ENCODE assay signal across 22 cellular contexts in the genomic region with DNA sequence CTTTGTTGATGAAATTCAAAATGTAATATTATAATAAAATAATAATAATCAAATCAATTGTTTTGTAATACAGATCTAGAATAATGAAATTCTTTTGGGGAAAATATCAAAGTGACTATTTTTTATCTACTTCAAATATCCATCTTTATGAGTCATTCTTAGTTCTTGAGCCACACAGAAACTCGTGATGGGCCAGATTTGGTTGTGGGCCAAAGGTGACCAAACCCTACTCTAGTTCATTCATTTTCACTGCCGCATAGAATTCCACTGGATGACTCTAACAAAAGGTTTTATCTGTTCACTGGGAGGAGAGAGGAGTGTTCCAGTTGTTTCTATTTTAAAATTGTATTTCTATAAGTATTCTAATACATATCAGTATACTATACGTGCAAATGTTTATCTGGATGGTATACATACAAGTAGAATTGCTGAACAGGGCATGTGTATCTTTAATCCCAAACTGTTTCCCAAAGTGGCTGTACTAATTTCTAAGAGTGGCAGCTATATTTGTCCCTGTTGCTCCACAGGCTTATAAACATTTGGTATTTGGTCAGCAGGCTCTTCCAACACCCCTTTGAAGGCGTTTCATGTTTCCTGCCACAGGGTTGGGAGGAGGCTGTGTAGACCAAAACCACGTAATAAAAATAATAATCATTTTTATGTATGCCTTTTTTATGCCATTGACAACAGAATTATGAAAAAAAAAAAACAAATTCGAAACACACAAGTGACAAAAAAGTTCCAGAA. TPM values are rescaled to one million over a fixed set of nuclear protein-coding genes. Genes with fewer than 3 reads are reported as not detected.
DNase-seq lines count a peak whose midpoint lies in the region; ATAC-seq and TF ChIP-seq lines count a peak whose summit lies in the region.
"Had no signal": no experiment of that assay in that cellular context is flagged by ENCODE, and none has a peak within 500 bp of the region (broad histone marks: within the 10 kb centered on the region; RNA-seq: fewer than 3 reads in every experiment).

No MANE protein-coding gene starts in this region.

- H3K27ac Mint-ChIP-seq in MCF 10A (ENCODE audit: low read depth, unreplicated experiment) (peak overlapping the region; percentile 16), nephron progenitor cell (no peak overlapping the region)
- H3K27ac Mint-ChIP-seq: activated naive CD4-positive, alpha-beta T cell treated with anti-CD3 and anti-CD28 coated beads, Interleukin-2, amount 50 U/mL, for 72 hours had no signal

- no TSS peak for BruUV-seq in MCF 10A (replicated peaks; lab: Mats Ljungman, UMichigan)

- no peak for TF ChIP-seq POLR2A in breast epithelium (IDR thresholded peaks at IDR 0.05)

- H3K9me3 ChIP-seq in breast epithelium = no peaks in the 10 kb centered on the region
- H3K9me3 ChIP-seq in SJSA1 (replicated peaks) = no peaks in the 10 kb centered on the region
- no peaks in the 10 kb centered on the region for H3K9me3 ChIP-seq in fibroblast of lung (ENCODE audit: control insufficient read depth, insufficient read depth, low read depth, low read length)
- H3K9me3 ChIP-seq in skeletal muscle tissue (ENCODE audit: control insufficient read depth in 3 of 3, low read length in 3 of 3) = no peaks in the 10 kb centered on the region
- H3K9me3 ChIP-seq: A549, testis had no signal

- no peak overlapping the region for H3K9ac ChIP-seq in fibroblast of lung (ENCODE audit: insufficient read depth, low read length)
- peak overlapping the region in 2 of 3 donors; percentile 12 to 40 for H3K9ac ChIP-seq in skeletal muscle tissue (ENCODE audit: low read depth in 1 of 3, low read length in 3 of 3)

- ATAC-seq in GM21381 (IDR thresholded peaks at IDR 0.05; ENCODE audit: unreplicated experiment) = no peak
- ATAC-seq: A549; activated naive CD4-positive, alpha-beta T cell treated with anti-CD3 and anti-CD28 coated beads, Interleukin-2, amount 50 U/mL, for 72 hours had no signal

- H3K4me1 Mint-ChIP-seq in MCF 10A (ENCODE audit: insufficient read depth, unreplicated experiment) = peaks cover 19% of the 10 kb centered on the region
- H3K4me1 Mint-ChIP-seq in nephron progenitor cell = peaks cover 24% of the 10 kb centered on the region

- intact Hi-C loops in MCF 10A (cut with micrococcal nuclease) (no loop called here), breast epithelium (cut with DNase I; ENCODE audit: low total_unique reads) (no loop called here)

- no peaks in the 10 kb centered on the region for H3K9me3 Mint-ChIP-seq in MCF 10A (ENCODE audit: unreplicated experiment)
- H3K9me3 Mint-ChIP-seq in nephron progenitor cell = peaks cover 17% of the 10 kb centered on the region
- H3K9me3 Mint-ChIP-seq: activated naive CD4-positive, alpha-beta T cell treated with anti-CD3 and anti-CD28 coated beads, Interleukin-2, amount 50 U/mL, for 72 hours; naive B cell had no signal

- DNase-seq in MCF 10A (ENCODE audit: unreplicated experiment) = peak; percentile 39
- no peak for DNase-seq in breast epithelium (ENCODE audit: low spot score in 2 of 2)
- DNase-seq in SJSA1 (ENCODE audit: low read depth in 1 of 2, low spot score in 2 of 2) = no peak
- DNase-seq in fibroblast of lung (ENCODE audit: low read depth in 2 of 2) = peak; percentile 50 to 56
- DNase-seq in nephron progenitor cell = no peak
- no peak for DNase-seq in NCI-H446 treated with DMSO at 0.1 percent for 48 hours (lab: John Stamatoyannopoulos, UW)
- DNase-seq: activated CD4-positive, alpha-beta T cell treated with anti-CD3 and anti-CD28 coated beads for 48 hours; activated T-cell treated with anti-CD3 and anti-CD28 coated beads, Interleukin-2, amount 50 U/mL, for 1 hour; hippocampal formation; MV-4-11; naive B cell; NCI-H2107; NCI-H774; RPMI8226; stimulated activated CD4-positive, alpha-beta T cell treated with anti-CD3 and anti-CD28 coated beads, Interleukin-1b, Interleukin-23, amount 100 ng/mL, for 48 hours; testis had no signal

- no peak overlapping the region for H2AFZ ChIP-seq in fibroblast of lung (ENCODE audit: low read length)

- H3K27me3 Mint-ChIP-seq in MCF 10A (ENCODE audit: insufficient read depth, unreplicated experiment) (no peaks in the 10 kb centered on the region), nephron progenitor cell (ENCODE audit: low read depth, poor library complexity) (peaks cover 13% of the 10 kb centered on the region)

- POLR2A ChIA-PET in MCF 10A (lab: Yijun Ruan, JAX) = interaction anchor here (1.9 kb wide), 1 partner anchor 68 kb away, joined by 10 read pairs; no protein-coding TSS in a partner anchor

- H3K79me2 ChIP-seq in fibroblast of lung (ENCODE audit: control insufficient read depth, insufficient read depth, low read length) = no peaks in the 10 kb centered on the region

- H3K27me3 ChIP-seq in breast epithelium (no peaks in the 10 kb centered on the region), SJSA1 (replicated peaks) (no peaks in the 10 kb centered on the region), fibroblast of lung (ENCODE audit: control insufficient read depth, insufficient read depth, low read length) (no peaks in the 10 kb centered on the region), skeletal muscle tissue (ENCODE audit: control insufficient read depth in 3 of 3, insufficient read depth in 3 of 3, low read length in 3 of 3) (no peaks in the 10 kb centered on the region)
- H3K27me3 ChIP-seq: testis had no signal

- H3K4me1 ChIP-seq in breast epithelium (no peaks in the 10 kb centered on the region), SJSA1 (replicated peaks) (peaks cover 15% of the 10 kb centered on the region), fibroblast of lung (ENCODE audit: control insufficient read depth, extremely low read depth, insufficient read depth, low read length) (peaks cover 8% of the 10 kb centered on the region), skeletal muscle tissue (ENCODE audit: control insufficient read depth in 3 of 3, insufficient read depth in 3 of 3, low read length in 3 of 3) (peaks cover 20 to 22% (median 21%) of the 10 kb centered on the region in 3 donors)
- H3K4me1 ChIP-seq: A549, testis had no signal

- H3K4me3 ChIP-seq in breast epithelium (no peak overlapping the region), SJSA1 (no peak overlapping the region), fibroblast of lung (replicated peaks in 1 of 4; ENCODE audit: control extremely low read depth in 1 of 4, insufficient read depth in 1 of 4, low read depth in 3 of 4, low read length in 4 of 4) (no peak overlapping the region), skeletal muscle tissue (ENCODE audit: low read length in 3 of 3) (no peak overlapping the region)
- H3K4me3 ChIP-seq: A549, testis had no signal

- H3K4me2 ChIP-seq in fibroblast of lung (ENCODE audit: extremely low read depth, insufficient read depth, low read length) = no peak overlapping the region
- H3K4me2 ChIP-seq: A549 had no signal

- no peak overlapping the region for H3K27ac ChIP-seq in breast epithelium
- H3K27ac ChIP-seq in SJSA1 = peak overlapping the region; percentile 55; the same call in 1 of the 2 replicates
- H3K27ac ChIP-seq in fibroblast of lung (ENCODE audit: insufficient read depth, low read length) = no peak overlapping the region
- H3K27ac ChIP-seq in skeletal muscle tissue (ENCODE audit: low read depth, low read length) = peak overlapping the region; percentile 79
- H3K27ac ChIP-seq: A549, testis had no signal

- H3K36me3 ChIP-seq in breast epithelium (no peaks in the 10 kb centered on the region), SJSA1 (no peaks in the 10 kb centered on the region), fibroblast of lung (ENCODE audit: control insufficient read depth, insufficient read depth, low read length) (no peaks in the 10 kb centered on the region), skeletal muscle tissue (ENCODE audit: control insufficient read depth in 3 of 3, insufficient read depth in 3 of 3, low read length in 3 of 3) (no peaks in the 10 kb centered on the region)

- no peaks in the 10 kb centered on the region for H4K20me1 ChIP-seq in fibroblast of lung (ENCODE audit: control insufficient read depth, extremely low read depth, insufficient read depth, low read length)

- CTCF ChIA-PET in MCF 10A (lab: Yijun Ruan, JAX) = interaction anchor here (0.6 to 4.2 kb wide), 12 partner anchors 10 to 418 kb away, joined by 3 to 71 read pairs (median 14); partner anchors contain the start of gene RTP3

- H3K4me3 Mint-ChIP-seq in MCF 10A (ENCODE audit: unreplicated experiment) (no peak overlapping the region), nephron progenitor cell (no peak overlapping the region)

- TF ChIP-seq CTCF in MCF 10A (IDR thresholded peaks at IDR 0.05; ENCODE audit: unreplicated experiment) (no peak), breast epithelium (IDR thresholded peaks at IDR 0.05) (no peak), fibroblast of lung (conservative IDR thresholded peaks at IDR 0.05 in 1 of 2, IDR thresholded peaks at IDR 0.05 in 1 of 2; ENCODE audit: low read depth in 1 of 2, low read length in 2 of 2) (no peak), nephron progenitor cell (IDR thresholded peaks at IDR 0.05) (no peak)

- H3K36me3 Mint-ChIP-seq in MCF 10A (ENCODE audit: insufficient read depth, unreplicated experiment) (no peaks in the 10 kb centered on the region), nephron progenitor cell (ENCODE audit: low read depth) (no peaks in the 10 kb centered on the region)
- H3K36me3 Mint-ChIP-seq: activated naive CD4-positive, alpha-beta T cell treated with anti-CD3 and anti-CD28 coated beads, Interleukin-2, amount 50 U/mL, for 72 hours; naive B cell had no signal

RNA-seq across cellular contexts. Expression of gene RTP3, which starts 7.3 kb away (rescaled TPM):
- total RNA-seq in MCF 10A (2022) = not detected in 2 replicates
- not detected for total RNA-seq in breast epithelium
- total RNA-seq in SJSA1 (2014; rRNA removed; shearing (Covaris generic)) = not detected in 2 replicates
- not detected in 2 replicates for total RNA-seq in fibroblast of lung
- polyA plus RNA-seq in fibroblast of lung = not detected in 2 replicates
- polyA plus RNA-seq in fibroblast of lung (2012) = not detected in 2 replicates
- not detected in 2 replicates for polyA minus RNA-seq in fibroblast of lung (ENCODE audit: low replicate concordance)
- total RNA-seq in skeletal muscle tissue = under 0.01 TPM
- total RNA-seq: activated naive CD4-positive, alpha-beta T cell treated with anti-CD3 and anti-CD28 coated beads, Interleukin-2, amount 50 U/mL, for 72 hours; HT-29; T-helper 2 cell treated with Interferon-gamma antibody and Interleukin-4, amounts not matched to agents 100 ng/mL and 5 ng/mL, for 36 hours had no signal
- polyA plus RNA-seq: A549 had no signal

RNA-seq across cellular contexts. Expression of gene LTF, which starts 25.8 kb away (rescaled TPM):
- not detected in 2 replicates for total RNA-seq in MCF 10A (2022)
- 100 to 1,000 TPM in 2 of 3 donors, 10 to 100 TPM in 1; 78.7 to 282 (median 190) TPM for total RNA-seq in breast epithelium
- total RNA-seq in SJSA1 (2014; rRNA removed; shearing (Covaris generic)) = 0.08 TPM in 1 of 2 replicates, not detected in the other
- not detected in 2 replicates for total RNA-seq in fibroblast of lung
- polyA plus RNA-seq in fibroblast of lung = not detected in 2 replicates
- 0.17 TPM in 1 of 2 replicates, not detected in the other for polyA plus RNA-seq in fibroblast of lung (2012)
- polyA minus RNA-seq in fibroblast of lung (ENCODE audit: low replicate concordance) = not detected in 2 replicates
- total RNA-seq in skeletal muscle tissue = 3.1 TPM
- total RNA-seq: activated naive CD4-positive, alpha-beta T cell treated with anti-CD3 and anti-CD28 coated beads, Interleukin-2, amount 50 U/mL, for 72 hours; T-helper 2 cell treated with Interferon-gamma antibody and Interleukin-4, amounts not matched to agents 100 ng/mL and 5 ng/mL, for 36 hours had no signal
- polyA plus RNA-seq: A549 had no signal

Comparison
In these comparisons a context has a peak if more than half of its experiments do, and no peak if none do; other contexts are left out.
1. DNase-seq: peak in MCF 10A (single experiment) and fibroblast of lung (2 of 2); none in breast epithelium (0 of 2), SJSA1 (0 of 2), nephron progenitor cell (single experiment) and NCI-H446 treated with DMSO at 0.1 percent for 48 hours (single experiment).
2. RNA of gene LTF, which starts 25.8 kb away (total RNA-seq): 78.7 to 282 TPM in breast epithelium; 3.1 TPM in skeletal muscle tissue (single experiment), not detected in fibroblast of lung, 0.08 TPM in SJSA1 and not detected in MCF 10A; every median in the first group is over 10 times any median in the second.
3. H3K27ac ChIP-seq: peak in SJSA1 (single experiment) and skeletal muscle tissue (single experiment); none in breast epithelium (0 of 2) and fibroblast of lung (single experiment).